ENCODE assay signal across 9 cellular contexts in genomic region chr11:66003291-66003690, GRCh38. TPM values are rescaled to one million over a fixed set of nuclear protein-coding genes. Genes with fewer than 3 reads are reported as not detected.
DNase-seq lines count a peak whose midpoint lies in the region; ATAC-seq and TF ChIP-seq lines count a peak whose summit lies in the region.
"Had no signal": no experiment of that assay in that cellular context is flagged by ENCODE, and none has a peak within 500 bp of the region (broad histone marks: within the 10 kb centered on the region; RNA-seq: fewer than 3 reads in every experiment).

No MANE protein-coding gene starts in this region.

- H3K27me3 ChIP-seq in DND-41 (ENCODE audit: insufficient read depth, low read length, poor library complexity), result no peaks in the 10 kb centered on the region
- no peaks in the 10 kb centered on the region for H3K27me3 ChIP-seq in Panc1 (ENCODE audit: control insufficient read depth, insufficient read depth, low read length)
- H3K27me3 ChIP-seq in parathyroid adenoma (ENCODE audit: control insufficient read depth, insufficient read depth, low read length), result no peaks in the 10 kb centered on the region

- POLR2A ChIA-PET in Panc1 (lab: Charles Lee), result no interaction called here

- in situ Hi-C loops in Panc1 (cut with HindIII; ENCODE audit: low pct_unique_long_range_greater_than_20kb, low sequenced_read_pairs), result no loop called here

- CTCF ChIA-PET in Panc1 (lab: Charles Lee), result interaction anchor here (0.6 to 0.7 kb wide), 2 partner anchors 26 to 75 kb away, joined by 3 read pairs; no protein-coding TSS in a partner anchor

- H3K9ac ChIP-seq in DND-41 (ENCODE audit: low read depth, low read length) (peak overlapping the region; percentile 74), parathyroid adenoma (no peak overlapping the region)

- H3K27ac ChIP-seq in DND-41 (ENCODE audit: low read length) (peak overlapping the region; percentile 88), Panc1 (ENCODE audit: low read length) (peak overlapping the region; percentile 99), parathyroid adenoma (peak overlapping the region; percentile 90)

- intact Hi-C loops in Panc1 (cut with micrococcal nuclease; ENCODE audit: unreplicated experiment), result no loop called here

- H3K4me2 ChIP-seq in DND-41 (ENCODE audit: insufficient read depth, low read length), result peak overlapping the region; percentile 71
- peak overlapping the region; percentile 75 for H3K4me2 ChIP-seq in parathyroid adenoma (ENCODE audit: low read length)

- H2AFZ ChIP-seq in DND-41 (ENCODE audit: low read depth, low read length) (no peak overlapping the region), parathyroid adenoma (no peak overlapping the region)

- ATAC-seq in DND-41 (ENCODE audit: insufficient read depth, low read depth) (no peak), Panc1 (no peak), GM18870 (IDR thresholded peaks at IDR 0.05; ENCODE audit: unreplicated experiment) (no peak), HG03097 (IDR thresholded peaks at IDR 0.05; ENCODE audit: low FRiP score, unreplicated experiment) (no peak)

- H3K4me3 ChIP-seq in DND-41 (ENCODE audit: low read depth in 1 of 2, low read length in 2 of 2), result peak overlapping the region; percentile 77 to 92
- H3K4me3 ChIP-seq in Panc1 (ENCODE audit: low read depth in 2 of 2, low read length in 2 of 2), result peak overlapping the region; percentile 63 to 100
- peak overlapping the region; percentile 94 for H3K4me3 ChIP-seq in epithelial cell of esophagus (ENCODE audit: low read length)
- peak overlapping the region; percentile 93 for H3K4me3 ChIP-seq in parathyroid adenoma (ENCODE audit: low read depth, low read length)

- H3K4me1 ChIP-seq in DND-41 (ENCODE audit: insufficient read depth, low read length) (peaks cover 47% of the 10 kb centered on the region), Panc1 (ENCODE audit: control insufficient read depth, insufficient read depth, low read length) (peaks cover 51% of the 10 kb centered on the region), parathyroid adenoma (no peaks in the 10 kb centered on the region)

- H3K9me3 ChIP-seq in DND-41 (ENCODE audit: insufficient read depth, low read length, severe bottlenecking) (no peaks in the 10 kb centered on the region), Panc1 (ENCODE audit: control insufficient read depth, insufficient read depth, low read depth, low read length) (no peaks in the 10 kb centered on the region), parathyroid adenoma (ENCODE audit: control insufficient read depth, low read length) (no peaks in the 10 kb centered on the region)

- TF ChIP-seq CTCF in DND-41 (IDR thresholded peaks at IDR 0.05; ENCODE audit: borderline replicate concordance, extremely low read depth, low read length, poor library complexity, severe bottlenecking), result no peak
- no peak for TF ChIP-seq CTCF in Panc1 (IDR thresholded peaks at IDR 0.05)
- TF ChIP-seq CTCF in epithelial cell of esophagus (IDR thresholded peaks at IDR 0.05; ENCODE audit: insufficient read depth, low read depth, low read length, missing control alignments), result no peak
- TF ChIP-seq CTCF in parathyroid adenoma (IDR thresholded peaks at IDR 0.05), result no peak

- DNase-seq in DND-41, result no peak
- DNase-seq in Panc1 (ENCODE audit: low read depth, low spot score), result no peak
- DNase-seq in epithelial cell of esophagus (ENCODE audit: low read depth), result no peak
- DNase-seq in effector CD8-positive, alpha-beta T cell (lab: John Stamatoyannopoulos, UW), result no peak
- no peak for DNase-seq in stimulated activated CD4-positive, alpha-beta T cell treated with anti-CD3 and anti-CD28 coated beads, Interleukin-2, amount 100 ng/mL, for 48 hours
- DNase-seq: T1000 had no signal

- peaks cover 43% of the 10 kb centered on the region for H4K20me1 ChIP-seq in DND-41 (ENCODE audit: insufficient read depth, low read length)

- H3K79me2 ChIP-seq in DND-41 (ENCODE audit: insufficient read depth, low read length) (peaks cover 50% of the 10 kb centered on the region), parathyroid adenoma (peaks cover 2% of the 10 kb centered on the region)

- BruUV-seq in Panc1 (replicated peaks; lab: Mats Ljungman, UMichigan), result no TSS peak

- H3K36me3 ChIP-seq in DND-41 (ENCODE audit: insufficient read depth, low read length) (peaks cover 50% of the 10 kb centered on the region), Panc1 (ENCODE audit: control insufficient read depth, insufficient read depth, low read length) (peaks cover 25% of the 10 kb centered on the region), parathyroid adenoma (ENCODE audit: control insufficient read depth, insufficient read depth, low read length) (no peaks in the 10 kb centered on the region)

RNA-seq across cellular contexts. Expression of gene BANF1, which starts 1.0 kb away (rescaled TPM):
- 494 TPM for total RNA-seq in Panc1 (2021; ENCODE audit: unreplicated experiment)
- polyA plus RNA-seq in Panc1 (2012; ENCODE audit: insufficient read length), result 447 TPM

RNA-seq across cellular contexts. Expression of gene EIF1AD, which starts 1.3 kb away (rescaled TPM):
- 64.6 TPM for total RNA-seq in Panc1 (2021; ENCODE audit: unreplicated experiment)
- polyA plus RNA-seq in Panc1 (2012; ENCODE audit: insufficient read length), result 33.7 TPM

RNA-seq across cellular contexts. Expression of gene CST6, which starts 8.5 kb away (rescaled TPM):
- 0.23 TPM for total RNA-seq in Panc1 (2021; ENCODE audit: unreplicated experiment)
- polyA plus RNA-seq in Panc1 (2012; ENCODE audit: insufficient read length), result not detected

RNA-seq across cellular contexts. Expression of gene CATSPER1, which starts 23.0 kb away (rescaled TPM):
- 0.15 TPM for total RNA-seq in Panc1 (2021; ENCODE audit: unreplicated experiment)
- polyA plus RNA-seq in Panc1 (2012; ENCODE audit: insufficient read length), result 0.41 TPM

RNA-seq across cellular contexts. Expression of gene SART1, which starts 41.8 kb away (rescaled TPM):
- total RNA-seq in Panc1 (2021; ENCODE audit: unreplicated experiment), result 76.4 TPM
- 157 TPM for polyA plus RNA-seq in Panc1 (2012; ENCODE audit: insufficient read length)
